In genomic region chr15:98899266-98900021, GRCh38 we compare ENCODE assay signal across 13 cellular contexts.
DNase-seq lines count a peak whose midpoint lies in the region; ATAC-seq lines count a peak whose summit lies in the region.
"Had no signal": no experiment of that assay in that cellular context is flagged by ENCODE, and none has a peak within 500 bp of the region (broad histone marks: within the 10 kb centered on the region; RNA-seq: fewer than 3 reads in every experiment).

No MANE protein-coding gene starts in this region.

- H4K8ac ChIP-seq in neuronal stem cell (ENCODE audit: low read depth, low read length), result no peak overlapping the region

- ATAC-seq in HG02885 (IDR thresholded peaks at IDR 0.05; ENCODE audit: poor library complexity, unreplicated experiment) (no peak), GM21447 (IDR thresholded peaks at IDR 0.05; ENCODE audit: unreplicated experiment) (no peak), GM19467 (IDR thresholded peaks at IDR 0.05; ENCODE audit: unreplicated experiment) (no peak)

- DNase-seq in EH (ENCODE audit: low read depth) (peak; percentile 66), NOMO-1 treated with DMSO at 0.1 percent for 48 hours (lab: John Stamatoyannopoulos, UW; ENCODE audit: unreplicated experiment) (peak; percentile 96), neuronal stem cell (ENCODE audit: low spot score) (no peak), NCI-H748 (lab: John Stamatoyannopoulos, UW; ENCODE audit: unreplicated experiment) (no peak)
- DNase-seq: CD4-positive, CD25-positive, alpha-beta regulatory T cell; HCEC 1CT; NCI-H524 treated with DMSO at 0.1 percent for 48 hours; stimulated activated CD4-positive, alpha-beta T cell treated with anti-CD3 and anti-CD28 coated beads, Interleukin-4, amount 100 ng/mL, for 1 hour had no signal

- H3K27me3 ChIP-seq in ectodermal cell (ENCODE audit: control insufficient read depth, insufficient read depth, low read length, poor library complexity, severe bottlenecking) (no peaks in the 10 kb centered on the region), neuronal stem cell (ENCODE audit: control insufficient read depth in 3 of 3, insufficient read depth in 3 of 3, low read depth in 1 of 3, low read length in 3 of 3) (no peaks in the 10 kb centered on the region)
- H3K27me3 ChIP-seq: adrenal gland had no signal

- H4K91ac ChIP-seq in neuronal stem cell (ENCODE audit: low read depth, low read length, poor library complexity), result no peak overlapping the region

- H3K4me3 ChIP-seq in ectodermal cell (ENCODE audit: insufficient read depth, low read depth, low read length) (no peak overlapping the region), neuronal stem cell (ENCODE audit: low read length in 2 of 2) (no peak overlapping the region)
- H3K4me3 ChIP-seq: adrenal gland had no signal

- peaks cover 39% of the 10 kb centered on the region for H3K4me1 ChIP-seq in ectodermal cell (ENCODE audit: control insufficient read depth, insufficient read depth, low read length)
- peaks cover 22 to 42% of the 10 kb centered on the region in 2 donors for H3K4me1 ChIP-seq in neuronal stem cell (ENCODE audit: control insufficient read depth in 2 of 2, insufficient read depth in 1 of 2, low read depth in 1 of 2, low read length in 2 of 2)

- no peaks in the 10 kb centered on the region for H3K9me3 ChIP-seq in ectodermal cell (ENCODE audit: control insufficient read depth, low read length)
- H3K9me3 ChIP-seq in neuronal stem cell (replicated peaks in 1 of 2; ENCODE audit: control insufficient read depth in 2 of 2, insufficient read depth in 1 of 2, low read depth in 1 of 2, low read length in 2 of 2), result no peaks in the 10 kb centered on the region
- H3K9me3 ChIP-seq: adrenal gland had no signal

- H3K14ac ChIP-seq in neuronal stem cell (ENCODE audit: low read length), result no peak overlapping the region

- H2AFZ ChIP-seq in neuronal stem cell (ENCODE audit: low read length), result no peak overlapping the region

- H3K27ac ChIP-seq in ectodermal cell (ENCODE audit: insufficient read depth, low read depth, low read length, poor library complexity, severe bottlenecking) (peak overlapping the region; percentile 82), neuronal stem cell (replicated peaks; ENCODE audit: low read length) (peak overlapping the region; percentile 82)
- H3K27ac ChIP-seq: adrenal gland had no signal

- H3K4ac ChIP-seq in neuronal stem cell (ENCODE audit: low read length), result no peak overlapping the region

- WGBS in ectodermal cell, 2 experiments, result 89 to 91% methylated on average over 20 of the region's 20 CpGs
- no CpG with 5 or more reads among the region's 20 CpGs for WGBS in neuronal stem cell (ENCODE audit: extremely low coverage in 2 of 2, insufficient read length in 2 of 2, insufficient replicate concordance in 1 of 2), 2 donors

- H2AK5ac ChIP-seq in neuronal stem cell (ENCODE audit: low read depth, low read length), result no peak overlapping the region

- H2BK120ac ChIP-seq in neuronal stem cell (ENCODE audit: low read depth, low read length), result no peak overlapping the region

- no peak overlapping the region for H3K9ac ChIP-seq in neuronal stem cell (ENCODE audit: low read depth, low read length, poor library complexity)

- no peak overlapping the region for H2BK12ac ChIP-seq in neuronal stem cell (ENCODE audit: low read length)

- H3K23ac ChIP-seq in neuronal stem cell (ENCODE audit: low read depth, low read length, poor library complexity), result no peak overlapping the region

- H3K36me3 ChIP-seq in ectodermal cell (ENCODE audit: control insufficient read depth, insufficient read depth, low read length) (peaks cover 7% of the 10 kb centered on the region), neuronal stem cell (replicated peaks in 1 of 2; ENCODE audit: control insufficient read depth in 2 of 2, insufficient read depth in 2 of 2, low read length in 2 of 2) (peaks cover 5 to 49% of the 10 kb centered on the region in 2 donors)

- no peaks in the 10 kb centered on the region for H3K79me1 ChIP-seq in neuronal stem cell (ENCODE audit: low read depth, low read length)

- H2BK5ac ChIP-seq in neuronal stem cell (ENCODE audit: low read length), result no peak overlapping the region

- no peak overlapping the region for H3K4me2 ChIP-seq in neuronal stem cell (ENCODE audit: insufficient read depth, low read length, poor library complexity, severe bottlenecking)

- H2BK15ac ChIP-seq in neuronal stem cell (ENCODE audit: low read length), result no peak overlapping the region

- no peak overlapping the region for H3K18ac ChIP-seq in neuronal stem cell (ENCODE audit: low read length)

Comparison
In these comparisons a context has a peak if more than half of its experiments do, and no peak if none do; other contexts are left out.
1. DNase-seq: peak in EH (single experiment) and NOMO-1 treated with DMSO at 0.1 percent for 48 hours (single experiment); none in neuronal stem cell (single experiment) and NCI-H748 (single experiment).